Comparison of ENCODE assay signal across 30 cellular contexts in the genomic region with DNA sequence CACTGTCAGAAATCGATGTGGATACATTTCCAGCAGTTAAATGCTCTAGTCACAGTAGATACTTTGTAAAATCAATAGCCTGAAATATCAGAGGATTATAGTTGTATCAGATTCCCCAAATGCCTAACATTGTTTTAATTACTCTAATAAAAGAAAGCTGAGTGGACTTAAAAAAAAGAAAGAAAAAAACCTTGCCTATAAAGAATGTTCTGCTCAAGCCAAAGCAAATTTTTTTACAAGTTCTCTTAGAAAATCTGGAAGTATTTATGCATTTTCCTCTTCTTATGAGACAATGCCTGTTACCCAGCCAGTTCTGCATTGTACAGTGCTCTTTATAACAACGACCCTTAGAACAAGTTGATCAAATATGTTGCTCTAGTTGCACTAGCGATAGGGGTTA.
DNase-seq lines count a peak whose midpoint lies in the region; ATAC-seq and TF ChIP-seq lines count a peak whose summit lies in the region.
"Had no signal": no experiment of that assay in that cellular context is flagged by ENCODE, and none has a peak within 500 bp of the region (broad histone marks: within the 10 kb centered on the region; RNA-seq: fewer than 3 reads in every experiment).

No MANE protein-coding gene starts in this region.

- no peak overlapping the region for H3K4me3 ChIP-seq in smooth muscle cell
- no peak overlapping the region for H3K4me3 ChIP-seq in GM23338
- H3K4me3 ChIP-seq: right lobe of liver had no signal

- ATAC-seq in HG03460 (IDR thresholded peaks at IDR 0.05; ENCODE audit: unreplicated experiment), result no peak
- no peak for ATAC-seq in GM23338
- ATAC-seq: activated naive CD8-positive, alpha-beta T cell treated with anti-CD3 and anti-CD28 coated beads, Interleukin-2, amount 50 U/mL, for 24 hours; left ventricle myocardium superior had no signal

- H2AFZ ChIP-seq in smooth muscle cell (ENCODE audit: low read depth) (no peak overlapping the region), GM23338 (no peak overlapping the region)

- no peak overlapping the region for H3K9ac ChIP-seq in smooth muscle cell (ENCODE audit: low read depth)

- DNase-seq in HFFc6 (no peak), chondrocyte (ENCODE audit: low spot score) (no peak), fibroblast of the conjunctiva (ENCODE audit: low read depth) (peak; percentile 27), smooth muscle cell (lab: John Stamatoyannopoulos, UW; ENCODE audit: unreplicated experiment) (no peak), A172 (ENCODE audit: low spot score) (no peak), NAMALWA (ENCODE audit: low spot score) (no peak), GM23338 (ENCODE audit: low spot score) (no peak)
- DNase-seq: activated B cell treated with CpG ODN at 0.5 μM for 24 hours; activated CD4-positive, alpha-beta T cell treated with anti-CD3 and anti-CD28 coated beads, Interleukin-2, amount 50 U/mL, for 48 hours; activated CD8-positive, alpha-beta memory T cell treated with anti-CD3 and anti-CD28 coated beads, Interleukin-2, amount 50 U/mL, for 4 hours; activated naive CD4-positive, alpha-beta T cell; activated naive CD8-positive, alpha-beta T cell treated with anti-CD3 and anti-CD28 coated beads, Interleukin-2, amount 50 U/mL, for 24 hours; Caco-2; cerebellar nuclear complex; DMS79 treated with DMSO at 0.1 percent for 48 hours; head of caudate nucleus; kidney; left ventricle myocardium superior; naive B cell; NCI-H1048; NCI-H82; right lobe of liver; stimulated activated CD4-positive, alpha-beta T cell treated with anti-CD3 and anti-CD28 coated beads, Interleukin-4, amount 100 ng/mL, for 24 hours had no signal

- H3K27me3 ChIP-seq in smooth muscle cell (ENCODE audit: low read depth) (no peaks in the 10 kb centered on the region), GM23338 (ENCODE audit: insufficient read depth) (no peaks in the 10 kb centered on the region)
- H3K27me3 ChIP-seq: neutrophil, right lobe of liver had no signal

- 92% methylated on average over 3 of the region's 3 CpGs for WGBS in smooth muscle cell (ENCODE audit: low lambda C conversion rate)

- H3K36me3 Mint-ChIP-seq in HFFc6 (ENCODE audit: low read depth), result peaks cover 69% of the 10 kb centered on the region
- H3K36me3 Mint-ChIP-seq in chondrocyte (ENCODE audit: low read depth), result peaks cover 3% of the 10 kb centered on the region
- no peaks in the 10 kb centered on the region for H3K36me3 Mint-ChIP-seq in GM23338 (ENCODE audit: low read depth)
- H3K36me3 Mint-ChIP-seq: CD14-positive monocyte, naive B cell had no signal

- no peak for TF ChIP-seq CTCF in HFFc6 (IDR thresholded peaks at IDR 0.05)
- no peak for TF ChIP-seq CTCF in chondrocyte (IDR thresholded peaks at IDR 0.05)
- TF ChIP-seq CTCF in smooth muscle cell (IDR thresholded peaks at IDR 0.05; ENCODE audit: borderline replicate concordance, insufficient read depth, poor library complexity, severe bottlenecking), result no peak
- no peak for TF ChIP-seq CTCF in GM23338 (conservative IDR thresholded peaks at IDR 0.05; ENCODE audit: low read depth in 2 of 2)

- H3K9me3 ChIP-seq in smooth muscle cell (replicated peaks; ENCODE audit: low read depth), result no peaks in the 10 kb centered on the region
- H3K9me3 ChIP-seq: Caco-2, neutrophil, right lobe of liver had no signal

- H3K27ac ChIP-seq in smooth muscle cell (ENCODE audit: low read depth) (peak overlapping the region; percentile 50), GM23338 (ENCODE audit: low read depth) (no peak overlapping the region)
- H3K27ac ChIP-seq: neutrophil, right lobe of liver had no signal

- no peaks in the 10 kb centered on the region for H3K9me3 Mint-ChIP-seq in HFFc6
- no peaks in the 10 kb centered on the region for H3K9me3 Mint-ChIP-seq in chondrocyte (ENCODE audit: low read depth)
- H3K9me3 Mint-ChIP-seq in GM23338, result no peaks in the 10 kb centered on the region
- H3K9me3 Mint-ChIP-seq: activated B cell treated with CpG ODN at 0.5 μM for 24 hours; activated naive CD8-positive, alpha-beta T cell treated with anti-CD3 and anti-CD28 coated beads, Interleukin-2, amount 50 U/mL, for 24 hours; brain; mesothelial cell of epicardium; naive B cell had no signal

- H3K4me1 Mint-ChIP-seq in HFFc6 (ENCODE audit: low read depth) (peaks cover 74% of the 10 kb centered on the region), chondrocyte (ENCODE audit: low read depth) (peaks cover 72% of the 10 kb centered on the region), GM23338 (peaks cover 10% of the 10 kb centered on the region)
- H3K4me1 Mint-ChIP-seq: naive B cell had no signal

- H3K4me2 ChIP-seq in smooth muscle cell (no peak overlapping the region), GM23338 (no peak overlapping the region)

- H3K27me3 Mint-ChIP-seq in HFFc6 (ENCODE audit: insufficient read depth), result peaks cover 1% of the 10 kb centered on the region; the same call in 1 of the 2 replicates
- no peaks in the 10 kb centered on the region for H3K27me3 Mint-ChIP-seq in chondrocyte (ENCODE audit: low read depth)
- no peaks in the 10 kb centered on the region for H3K27me3 Mint-ChIP-seq in GM23338 (ENCODE audit: insufficient read depth, low read depth, poor library complexity)
- H3K27me3 Mint-ChIP-seq: brain, naive B cell, progenitor cell of endocrine pancreas, type B pancreatic cell had no signal

- peak overlapping the region; percentile 66 for H3K27ac Mint-ChIP-seq in HFFc6
- peak overlapping the region; percentile 70 for H3K27ac Mint-ChIP-seq in chondrocyte (ENCODE audit: unreplicated experiment)
- no peak overlapping the region for H3K27ac Mint-ChIP-seq in GM23338
- H3K27ac Mint-ChIP-seq: activated B cell treated with CpG ODN at 0.5 μM for 24 hours; activated naive CD8-positive, alpha-beta T cell treated with anti-CD3 and anti-CD28 coated beads, Interleukin-2, amount 50 U/mL, for 24 hours; brain; CD14-positive monocyte; mesothelial cell of epicardium; progenitor cell of endocrine pancreas; type B pancreatic cell had no signal

- H3K79me2 ChIP-seq in smooth muscle cell (ENCODE audit: low read depth) (no peaks in the 10 kb centered on the region), GM23338 (replicated peaks; ENCODE audit: insufficient read depth) (no peaks in the 10 kb centered on the region)

- H3K36me3 ChIP-seq in smooth muscle cell (ENCODE audit: low read depth) (no peaks in the 10 kb centered on the region), GM23338 (ENCODE audit: insufficient read depth) (no peaks in the 10 kb centered on the region)
- H3K36me3 ChIP-seq: neutrophil, right lobe of liver had no signal

- H3K9me2 ChIP-seq in GM23338 (ENCODE audit: insufficient read depth), result no peaks in the 10 kb centered on the region

- H4K20me1 ChIP-seq in smooth muscle cell (ENCODE audit: low read depth), result no peaks in the 10 kb centered on the region
- H4K20me1 ChIP-seq in GM23338 (replicated peaks; ENCODE audit: insufficient read depth), result no peaks in the 10 kb centered on the region

- H3F3A ChIP-seq in smooth muscle cell (ENCODE audit: low read depth), result peaks cover 29% of the 10 kb centered on the region
- no peaks in the 10 kb centered on the region for H3F3A ChIP-seq in GM23338 (replicated peaks; ENCODE audit: low read depth)

- H3K4me1 ChIP-seq in smooth muscle cell (ENCODE audit: low read depth) (peaks cover 24% of the 10 kb centered on the region), GM23338 (ENCODE audit: insufficient read depth) (0 out of 2 replicates have a peak, but pooled peaks cover 5% of the 10 kb centered on the region)

- H3K4me3 Mint-ChIP-seq in HFFc6 (peak overlapping the region; percentile 20), chondrocyte (ENCODE audit: unreplicated experiment) (no peak overlapping the region), GM23338 (no peak overlapping the region)
- H3K4me3 Mint-ChIP-seq: activated B cell treated with CpG ODN at 0.5 μM for 24 hours; activated naive CD8-positive, alpha-beta T cell treated with anti-CD3 and anti-CD28 coated beads, Interleukin-2, amount 50 U/mL, for 24 hours; brain; CD14-positive monocyte; mesothelial cell of epicardium; naive B cell; type B pancreatic cell had no signal

TF ChIP-seq in GM23338, 12 proteins besides CTCF, POLR2A, EP300 and RAD21 (continues in another document):
- no peak for TF ChIP-seq EZH2phosphoT487 (IDR thresholded peaks at IDR 0.05; ENCODE audit: unreplicated experiment)
- TF ChIP-seq POLR2AphosphoS5 (IDR thresholded peaks at IDR 0.05; ENCODE audit: low read depth), result no peak
- no peak for TF ChIP-seq CREB1 (CRISPR knock-in tag; IDR thresholded peaks at IDR 0.05; ENCODE audit: low read depth)
- TF ChIP-seq JUNB (IDR thresholded peaks at IDR 0.05; ENCODE audit: unreplicated experiment), result no peak
- TF ChIP-seq, protein P1, sequence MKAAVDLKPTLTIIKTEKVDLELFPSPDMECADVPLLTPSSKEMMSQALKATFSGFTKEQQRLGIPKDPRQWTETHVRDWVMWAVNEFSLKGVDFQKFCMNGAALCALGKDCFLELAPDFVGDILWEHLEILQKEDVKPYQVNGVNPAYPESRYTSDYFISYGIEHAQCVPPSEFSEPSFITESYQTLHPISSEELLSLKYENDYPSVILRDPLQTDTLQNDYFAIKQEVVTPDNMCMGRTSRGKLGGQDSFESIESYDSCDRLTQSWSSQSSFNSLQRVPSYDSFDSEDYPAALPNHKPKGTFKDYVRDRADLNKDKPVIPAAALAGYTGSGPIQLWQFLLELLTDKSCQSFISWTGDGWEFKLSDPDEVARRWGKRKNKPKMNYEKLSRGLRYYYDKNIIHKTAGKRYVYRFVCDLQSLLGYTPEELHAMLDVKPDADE (IDR thresholded peaks at IDR 0.05), result no peak
- TF ChIP-seq ZNF331 (CRISPR knock-in tag; IDR thresholded peaks at IDR 0.05; ENCODE audit: low read depth), result no peak
- no peak for TF ChIP-seq ZNF114 (CRISPR knock-in tag; IDR thresholded peaks at IDR 0.05)
